In the genomic region with DNA sequence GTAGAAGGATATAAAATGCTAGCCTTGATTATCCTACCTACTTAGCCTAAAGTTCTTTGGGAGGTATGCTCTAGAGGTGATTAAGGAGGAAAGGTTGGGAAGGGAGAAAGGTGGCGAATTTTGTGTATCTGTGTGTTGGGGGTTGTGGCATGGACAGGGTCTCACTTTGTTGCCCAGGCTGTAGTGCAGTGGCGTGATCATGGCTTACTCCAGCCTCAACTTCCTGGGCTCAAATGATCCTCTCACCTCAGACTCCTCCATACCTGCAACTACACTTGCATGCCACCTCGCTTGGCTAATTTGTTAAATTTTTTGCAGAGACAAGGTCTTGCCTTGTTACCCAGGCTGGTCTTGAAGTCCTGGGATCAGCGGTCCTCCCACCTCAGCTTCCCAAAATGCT, we compare ENCODE assay signal across 28 cellular contexts.
"Had no signal": no experiment of that assay in that cellular context is flagged by ENCODE, and none has a peak within 500 bp of the region (broad histone marks: within the 10 kb centered on the region; RNA-seq: fewer than 3 reads in every experiment).

No MANE protein-coding gene starts in this region.

- H3K27ac Mint-ChIP-seq: natural killer cell; nephron; neural progenitor cell; progenitor cell of endocrine pancreas; stimulated activated effector memory CD8-positive, alpha-beta T cell treated with anti-CD3 and anti-CD28 coated beads, Interleukin-12 subunit alpha, Interleukin-12 subunit beta, amount 100 ng/mL, for 72 hours; stimulated activated naive B cell treated with anti-CD40 and anti-IgM and Interleukin-4, amounts not matched to agents 10 μg/mL and 1 μg/mL and 100 μg/mL, for 72 hours; stimulated activated naive CD8-positive, alpha-beta T cell treated with anti-CD3 and anti-CD28 coated beads, Interleukin-15, Interleukin-2, amounts not matched to agents 100 ng/mL and 50 ng/mL, for 24 hours; type B pancreatic cell had no signal

- FAIRE-seq: small intestine had no signal

- H3K36me3 Mint-ChIP-seq: natural killer cell; neural progenitor cell; stimulated activated effector memory CD8-positive, alpha-beta T cell treated with anti-CD3 and anti-CD28 coated beads, Interleukin-12 subunit alpha, Interleukin-12 subunit beta, amount 100 ng/mL, for 72 hours; stimulated activated naive B cell treated with anti-CD40 and anti-IgM and Interleukin-4, amounts not matched to agents 10 μg/mL and 1 μg/mL and 100 μg/mL, for 72 hours; type B pancreatic cell had no signal

- H3K9me3 Mint-ChIP-seq: nephron; neural progenitor cell; stimulated activated naive B cell treated with anti-CD40 and anti-IgM and Interleukin-4, amounts not matched to agents 10 μg/mL and 1 μg/mL and 100 μg/mL, for 72 hours; stimulated activated naive CD8-positive, alpha-beta T cell treated with anti-CD3 and anti-CD28 coated beads, Interleukin-15, Interleukin-2, amounts not matched to agents 100 ng/mL and 50 ng/mL, for 24 hours; type B pancreatic cell had no signal

- ATAC-seq: natural killer cell; psoas muscle; right cardiac atrium; right lobe of liver; stimulated activated effector memory CD8-positive, alpha-beta T cell treated with anti-CD3 and anti-CD28 coated beads, Interleukin-12 subunit alpha, Interleukin-12 subunit beta, amount 100 ng/mL, for 72 hours; stimulated activated naive B cell treated with anti-CD40 and anti-IgM and Interleukin-4, amounts not matched to agents 10 μg/mL and 1 μg/mL and 100 μg/mL, for 72 hours; upper lobe of right lung had no signal

- H3K4me1 ChIP-seq: neural progenitor cell, parathyroid adenoma, psoas muscle, right lobe of liver, sigmoid colon, stomach, thyroid gland, tibial nerve, upper lobe of right lung, uterus had no signal

- H3K9me3 ChIP-seq: ovary, psoas muscle, right lobe of liver, sigmoid colon, stomach, thoracic aorta, thyroid gland, tibial nerve, upper lobe of right lung, uterus had no signal

- H3K36me3 ChIP-seq: neural progenitor cell, ovary, right lobe of liver, sigmoid colon, stomach, thoracic aorta, thyroid gland, tibial nerve, upper lobe of right lung, uterus had no signal

- H3K4me3 ChIP-seq: neural progenitor cell, ovary, psoas muscle, right lobe of liver, sigmoid colon, stomach, thoracic aorta, thyroid gland, tibial nerve, upper lobe of right lung, uterus had no signal

- H3K27me3 Mint-ChIP-seq: progenitor cell of endocrine pancreas; stimulated activated naive CD8-positive, alpha-beta T cell treated with anti-CD3 and anti-CD28 coated beads, Interleukin-15, Interleukin-2, amounts not matched to agents 100 ng/mL and 50 ng/mL, for 24 hours had no signal

- H3K27me3 ChIP-seq: neural progenitor cell, ovary, right lobe of liver, sigmoid colon, stomach, thyroid gland, tibial nerve, upper lobe of right lung, uterus had no signal

- DNase-seq: natural killer cell; occipital lobe; ovary; posterior cingulate gyrus; psoas muscle; right cardiac atrium; right lobe of liver; sigmoid colon; small intestine; stimulated activated CD4-positive, alpha-beta T cell treated with anti-CD3 and anti-CD28 coated beads, Interleukin-15, amount 100 ng/mL, for 24 hours; stimulated activated CD4-positive, alpha-beta T cell treated with anti-CD3 and anti-CD28 coated beads, Interleukin-2, amount 100 ng/mL, for 24 hours; stimulated activated CD4-positive, alpha-beta T cell treated with anti-CD3 and anti-CD28 coated beads, Interleukin-2, amount 100 ng/mL, for 48 hours; stimulated activated CD4-positive, alpha-beta T cell treated with anti-CD3 and anti-CD28 coated beads, Interleukin-4, amount 100 ng/mL, for 24 hours; stimulated activated naive B cell treated with anti-CD40 and anti-IgM and Interleukin-4, amounts not matched to agents 10 μg/mL and 1 μg/mL and 100 μg/mL, for 72 hours; stimulated activated naive CD4-positive, alpha-beta T cell treated with Interleukin-2 at 50 U/mL for 16 hours; stomach; thyroid gland; upper lobe of right lung; uterus had no signal

- H3K9ac ChIP-seq: neural progenitor cell, parathyroid adenoma had no signal

- H3K4me1 Mint-ChIP-seq: natural killer cell; nephron; neural progenitor cell; stimulated activated effector memory CD8-positive, alpha-beta T cell treated with anti-CD3 and anti-CD28 coated beads, Interleukin-12 subunit alpha, Interleukin-12 subunit beta, amount 100 ng/mL, for 72 hours had no signal

- H3K4me3 Mint-ChIP-seq: natural killer cell; nephron; neural progenitor cell; stimulated activated effector memory CD8-positive, alpha-beta T cell treated with anti-CD3 and anti-CD28 coated beads, Interleukin-12 subunit alpha, Interleukin-12 subunit beta, amount 100 ng/mL, for 72 hours; stimulated activated naive B cell treated with anti-CD40 and anti-IgM and Interleukin-4, amounts not matched to agents 10 μg/mL and 1 μg/mL and 100 μg/mL, for 72 hours; stimulated activated naive CD8-positive, alpha-beta T cell treated with anti-CD3 and anti-CD28 coated beads, Interleukin-15, Interleukin-2, amounts not matched to agents 100 ng/mL and 50 ng/mL, for 24 hours; type B pancreatic cell had no signal

- H3K27ac ChIP-seq: neural progenitor cell, ovary, parathyroid adenoma, psoas muscle, right lobe of liver, sigmoid colon, stomach, thoracic aorta, thyroid gland, tibial nerve, upper lobe of right lung, uterus had no signal

- H3K79me2 ChIP-seq: parathyroid adenoma had no signal

- H2AFZ ChIP-seq: neural progenitor cell, parathyroid adenoma had no signal

- H3K4me2 ChIP-seq: neural progenitor cell had no signal
